ENCODE assay signal across 14 cellular contexts in genomic region chr6:13572240-13572639, GRCh38.
"Had no signal": no experiment of that assay in that cellular context is flagged by ENCODE, and none has a peak within 500 bp of the region (broad histone marks: within the 10 kb centered on the region; RNA-seq: fewer than 3 reads in every experiment).

No MANE protein-coding gene starts in this region.

- H3K36me3 ChIP-seq: adrenal gland, gastroesophageal sphincter, suprapubic skin, upper lobe of left lung had no signal

- H3K27me3 ChIP-seq: adrenal gland, gastroesophageal sphincter, suprapubic skin, upper lobe of left lung had no signal

- H3K27me3 Mint-ChIP-seq: activated B cell treated with CpG ODN at 0.5 μM for 24 hours had no signal

- H3K9me3 Mint-ChIP-seq: activated B cell treated with CpG ODN at 0.5 μM for 24 hours; dendritic cell treated with granulocyte-macrophage colony-stimulating factor and Interleukin-4, amounts not matched to agents 40 ng/mL and 50 ng/mL, for 4 days; effector memory CD8-positive, alpha-beta T cell; T-helper 1 cell treated with Interleukin-12 subunit alpha and Interleukin-12 subunit beta and Interleukin-4 antibody, amounts not matched to agents 30 μg/mL and 1 μg/mL, for 36 hours had no signal

- ATAC-seq: effector memory CD8-positive, alpha-beta T cell; gastroesophageal sphincter; left ventricle myocardium superior had no signal

- H3K27ac ChIP-seq: adrenal gland, gastroesophageal sphincter, suprapubic skin had no signal

- H3K9me3 ChIP-seq: adrenal gland, gastroesophageal sphincter, suprapubic skin, upper lobe of left lung had no signal

- H3K27ac Mint-ChIP-seq: activated B cell treated with CpG ODN at 0.5 μM for 24 hours; dendritic cell treated with granulocyte-macrophage colony-stimulating factor and Interleukin-4, amounts not matched to agents 40 ng/mL and 50 ng/mL, for 4 days; effector memory CD8-positive, alpha-beta T cell; T-helper 1 cell treated with Interleukin-12 subunit alpha and Interleukin-12 subunit beta and Interleukin-4 antibody, amounts not matched to agents 30 μg/mL and 1 μg/mL, for 36 hours had no signal

- DNase-seq: activated B cell treated with CpG ODN at 0.5 μM for 24 hours; activated CD4-positive, alpha-beta T cell treated with anti-CD3 and anti-CD28 coated beads, Interleukin-2, amount 50 U/mL, for 4 hours; activated T-cell treated with anti-CD3 and anti-CD28 coated beads, Interleukin-2, amount 50 U/mL, for 48 hours; adrenal gland; effector memory CD8-positive, alpha-beta T cell; left ventricle myocardium superior; occipital lobe; stimulated activated CD4-positive, alpha-beta T cell treated with anti-CD3 and anti-CD28 coated beads, Interleukin-12 subunit alpha, Interleukin-12 subunit beta, amount 100 ng/mL, for 4 hours; stimulated activated naive CD4-positive, alpha-beta T cell treated with Interleukin-2 at 50 U/mL for 16 hours; upper lobe of left lung had no signal

- H3K4me3 Mint-ChIP-seq: dendritic cell treated with granulocyte-macrophage colony-stimulating factor and Interleukin-4, amounts not matched to agents 40 ng/mL and 50 ng/mL, for 4 days; T-helper 1 cell treated with Interleukin-12 subunit alpha and Interleukin-12 subunit beta and Interleukin-4 antibody, amounts not matched to agents 30 μg/mL and 1 μg/mL, for 36 hours had no signal

- H3K4me3 ChIP-seq: adrenal gland, gastroesophageal sphincter, suprapubic skin, upper lobe of left lung had no signal
